Comparison of ENCODE assay signal across 40 cellular contexts in genomic region chr13:34021619-34022018, GRCh38.
"Had no signal": no experiment of that assay in that cellular context is flagged by ENCODE, and none has a peak within 500 bp of the region (broad histone marks: within the 10 kb centered on the region; RNA-seq: fewer than 3 reads in every experiment).

No MANE protein-coding gene starts in this region.

- H3K36me3 ChIP-seq: adrenal gland, ascending aorta, brain microvascular endothelial cell, breast epithelium, cardiac muscle cell had no signal

- H3K27ac ChIP-seq: adrenal gland, ascending aorta, body of pancreas, brain microvascular endothelial cell, breast epithelium, cardiac muscle cell had no signal

- H3K4me1 ChIP-seq: ascending aorta, body of pancreas, breast epithelium had no signal

- H3K4me3 ChIP-seq: adrenal gland, ascending aorta, body of pancreas, breast epithelium, cardiac muscle cell had no signal

- H3K27ac Mint-ChIP-seq: activated naive CD4-positive, alpha-beta T cell treated with anti-CD3 and anti-CD28 coated beads for 36 hours; activated naive CD4-positive, alpha-beta T cell treated with anti-CD3 and anti-CD28 coated beads, Interleukin-2, amount 10 ng/mL, durations not matched to agents 7 days and 5 days; activated naive CD4-positive, alpha-beta T cell treated with anti-CD3 and anti-CD28 coated beads, Interleukin-2, amount 50 U/mL, for 24 hours; activated naive CD4-positive, alpha-beta T cell treated with anti-CD3 and anti-CD28 coated beads, Interleukin-2, amount 50 U/mL, for 72 hours; activated naive CD8-positive, alpha-beta T cell; activated naive CD8-positive, alpha-beta T cell treated with anti-CD3 and anti-CD28 coated beads for 36 hours; activated naive CD8-positive, alpha-beta T cell treated with anti-CD3 and anti-CD28 coated beads, Interleukin-2, amount 10 ng/mL, durations not matched to agents 7 days and 5 days; activated naive CD8-positive, alpha-beta T cell treated with anti-CD3 and anti-CD28 coated beads, Interleukin-2, amount 50 U/mL, for 24 hours; activated T-cell treated with anti-CD3 and anti-CD28 coated beads, Interleukin-2, amount 50 U/mL, for 24 hours; activated T-cell treated with anti-CD3 and anti-CD28 coated beads, Interleukin-2, amount 50 U/mL, for 72 hours; activated T-helper 1 cell treated with anti-CD3 and anti-CD28 coated beads, Interleukin-12 subunit alpha, Interleukin-12 subunit beta, Interleukin-2, Interleukin-4 antibody, amounts not matched to agents 30 ng/mL and 10 ng/mL and 1 ng/mL, durations not matched to agents 14 hours and 24 hours and 36 hours; activated T-helper 17 cell treated with anti-CD3 and anti-CD28 coated beads, Interleukin-2, amount 50 U/mL, for 72 hours; activated T-helper 2 cell treated with anti-CD3 and anti-CD28 coated beads, Interferon-gamma antibody, Interleukin-2, Interleukin-4, amounts not matched to agents 10 μg/mL and 5 μg/mL and 100 μg/mL, durations not matched to agents 14 hours and 24 hours and 36 hours had no signal

- DNase-seq: activated effector memory CD4-positive, alpha-beta T cell treated with anti-CD3 and anti-CD28 coated beads, Interleukin-2, amount 50 U/mL, for 16 hours; activated effector memory CD4-positive, alpha-beta T cell treated with Interleukin-2 at 50 U/mL for 16 hours; activated gamma-delta T cell; activated gamma-delta T cell treated with Interleukin-2 at 50 U/mL for 16 hours; activated naive CD4-positive, alpha-beta T cell; activated naive CD4-positive, alpha-beta T cell treated with anti-CD3 and anti-CD28 coated beads for 36 hours; activated naive CD4-positive, alpha-beta T cell treated with anti-CD3 and anti-CD28 coated beads, Interleukin-2, amount 10 ng/mL, durations not matched to agents 7 days and 5 days; activated naive CD4-positive, alpha-beta T cell treated with anti-CD3 and anti-CD28 coated beads, Interleukin-2, amount 50 U/mL, for 16 hours; activated naive CD4-positive, alpha-beta T cell treated with Interleukin-2 at 50 U/mL for 16 hours; activated naive CD8-positive, alpha-beta T cell treated with anti-CD3 and anti-CD28 coated beads for 36 hours; activated naive CD8-positive, alpha-beta T cell treated with anti-CD3 and anti-CD28 coated beads, Interleukin-2, amount 10 ng/mL, durations not matched to agents 7 days and 5 days; activated naive CD8-positive, alpha-beta T cell treated with anti-CD3 and anti-CD28 coated beads, Interleukin-2, amount 50 U/mL, for 24 hours; activated T-cell treated with anti-CD3 and anti-CD28 coated beads, Interleukin-2, amount 50 U/mL, for 1 hour; activated T-cell treated with anti-CD3 and anti-CD28 coated beads, Interleukin-2, amount 50 U/mL, for 24 hours; activated T-cell treated with anti-CD3 and anti-CD28 coated beads, Interleukin-2, amount 50 U/mL, for 4 hours; activated T-cell treated with anti-CD3 and anti-CD28 coated beads, Interleukin-2, amount 50 U/mL, for 48 hours; activated T-cell treated with anti-CD3 and anti-CD28 coated beads, Interleukin-2, amount 50 U/mL, for 72 hours; adrenal gland; amniotic stem cell; amygdala; anterior cingulate cortex; aorta; body of pancreas; brain microvascular endothelial cell; caudate nucleus; central memory CD4-positive, alpha-beta T cell; cerebellar nuclear complex had no signal

- ATAC-seq: activated naive CD4-positive, alpha-beta T cell treated with anti-CD3 and anti-CD28 coated beads, Interleukin-2, amount 50 U/mL, for 72 hours; activated naive CD8-positive, alpha-beta T cell treated with anti-CD3 and anti-CD28 coated beads, Interleukin-2, amount 50 U/mL, for 24 hours; activated T-cell treated with anti-CD3 and anti-CD28 coated beads, Interleukin-2, amount 50 U/mL, for 4 hours; activated T-cell treated with anti-CD3 and anti-CD28 coated beads, Interleukin-2, amount 50 U/mL, for 72 hours; activated T-helper 17 cell treated with anti-CD3 and anti-CD28 coated beads, Interleukin-2, amount 50 U/mL, for 72 hours; body of pancreas had no signal

- H3K27me3 ChIP-seq: adrenal gland, ascending aorta, body of pancreas, brain microvascular endothelial cell, breast epithelium, cardiac muscle cell had no signal

- H3K27me3 Mint-ChIP-seq: activated naive CD4-positive, alpha-beta T cell treated with anti-CD3 and anti-CD28 coated beads, Interleukin-2, amount 10 ng/mL, durations not matched to agents 7 days and 5 days; activated naive CD8-positive, alpha-beta T cell treated with anti-CD3 and anti-CD28 coated beads, Interleukin-2, amount 10 ng/mL, durations not matched to agents 7 days and 5 days; activated naive CD8-positive, alpha-beta T cell treated with anti-CD3 and anti-CD28 coated beads, Interleukin-2, amount 50 U/mL, for 24 hours; activated T-cell treated with anti-CD3 and anti-CD28 coated beads, Interleukin-2, amount 50 U/mL, for 24 hours; brain; central memory CD8-positive, alpha-beta T cell had no signal

- H3K4me1 Mint-ChIP-seq: activated naive CD4-positive, alpha-beta T cell treated with anti-CD3 and anti-CD28 coated beads, Interleukin-2, amount 10 ng/mL, durations not matched to agents 7 days and 5 days; activated naive CD4-positive, alpha-beta T cell treated with anti-CD3 and anti-CD28 coated beads, Interleukin-2, amount 50 U/mL, for 24 hours; activated naive CD8-positive, alpha-beta T cell treated with anti-CD3 and anti-CD28 coated beads for 36 hours; activated naive CD8-positive, alpha-beta T cell treated with anti-CD3 and anti-CD28 coated beads, Interleukin-2, amount 10 ng/mL, durations not matched to agents 7 days and 5 days; activated naive CD8-positive, alpha-beta T cell treated with anti-CD3 and anti-CD28 coated beads, Interleukin-2, amount 50 U/mL, for 24 hours; activated T-helper 17 cell treated with anti-CD3 and anti-CD28 coated beads, Interleukin-2, amount 50 U/mL, for 72 hours; brain; central memory CD8-positive, alpha-beta T cell had no signal

- H3K9me3 Mint-ChIP-seq: activated naive CD4-positive, alpha-beta T cell treated with anti-CD3 and anti-CD28 coated beads, Interleukin-2, amount 50 U/mL, for 24 hours had no signal

- H3K36me3 Mint-ChIP-seq: activated naive CD4-positive, alpha-beta T cell treated with anti-CD3 and anti-CD28 coated beads, Interleukin-2, amount 10 ng/mL, durations not matched to agents 7 days and 5 days; activated naive CD4-positive, alpha-beta T cell treated with anti-CD3 and anti-CD28 coated beads, Interleukin-2, amount 50 U/mL, for 24 hours; activated naive CD4-positive, alpha-beta T cell treated with anti-CD3 and anti-CD28 coated beads, Interleukin-2, amount 50 U/mL, for 72 hours; activated naive CD8-positive, alpha-beta T cell; activated naive CD8-positive, alpha-beta T cell treated with anti-CD3 and anti-CD28 coated beads, Interleukin-2, amount 10 ng/mL, durations not matched to agents 7 days and 5 days had no signal

- H3K4me3 Mint-ChIP-seq: activated naive CD4-positive, alpha-beta T cell treated with anti-CD3 and anti-CD28 coated beads for 36 hours; activated naive CD4-positive, alpha-beta T cell treated with anti-CD3 and anti-CD28 coated beads, Interleukin-2, amount 10 ng/mL, durations not matched to agents 7 days and 5 days; activated naive CD4-positive, alpha-beta T cell treated with anti-CD3 and anti-CD28 coated beads, Interleukin-2, amount 50 U/mL, for 24 hours; activated naive CD8-positive, alpha-beta T cell; activated naive CD8-positive, alpha-beta T cell treated with anti-CD3 and anti-CD28 coated beads for 36 hours; activated naive CD8-positive, alpha-beta T cell treated with anti-CD3 and anti-CD28 coated beads, Interleukin-2, amount 10 ng/mL, durations not matched to agents 7 days and 5 days; activated naive CD8-positive, alpha-beta T cell treated with anti-CD3 and anti-CD28 coated beads, Interleukin-2, amount 50 U/mL, for 24 hours; activated T-cell treated with anti-CD3 and anti-CD28 coated beads, Interleukin-2, amount 50 U/mL, for 24 hours; activated T-cell treated with anti-CD3 and anti-CD28 coated beads, Interleukin-2, amount 50 U/mL, for 4 hours; activated T-cell treated with anti-CD3 and anti-CD28 coated beads, Interleukin-2, amount 50 U/mL, for 72 hours; activated T-helper 1 cell treated with anti-CD3 and anti-CD28 coated beads, Interleukin-12 subunit alpha, Interleukin-12 subunit beta, Interleukin-2, Interleukin-4 antibody, amounts not matched to agents 30 ng/mL and 10 ng/mL and 1 ng/mL, durations not matched to agents 14 hours and 24 hours and 36 hours; activated T-helper 17 cell treated with anti-CD3 and anti-CD28 coated beads, Interleukin-2, amount 50 U/mL, for 72 hours; brain; central memory CD8-positive, alpha-beta T cell had no signal

- FAIRE-seq: astrocyte, bronchial epithelial cell had no signal
